19 cellular contexts compared by ENCODE assay signal in genomic region chr5:136269978-136270377, GRCh38.
"Had no signal": no experiment of that assay in that cellular context is flagged by ENCODE, and none has a peak within 500 bp of the region (broad histone marks: within the 10 kb centered on the region; RNA-seq: fewer than 3 reads in every experiment).

No MANE protein-coding gene starts in this region.

- DNase-seq: activated CD4-positive, alpha-beta memory T cell treated with anti-CD3 and anti-CD28 coated beads for 36 hours; activated CD4-positive, alpha-beta T cell treated with anti-CD3 and anti-CD28 coated beads, Interleukin-2, amount 10 ng/mL, durations not matched to agents 7 days and 5 days; activated CD4-positive, CD25-positive, alpha-beta regulatory T cell; activated CD8-positive, alpha-beta memory T cell treated with anti-CD3 and anti-CD28 coated beads for 24 hours; activated naive CD4-positive, alpha-beta T cell treated with anti-CD3 and anti-CD28 coated beads, Interleukin-2, amount 50 U/mL, for 16 hours; activated naive CD8-positive, alpha-beta T cell treated with anti-CD3 and anti-CD28 coated beads, Interleukin-2, amount 10 ng/mL, durations not matched to agents 7 days and 5 days; adrenal gland; anterior cingulate cortex; cerebellar nuclear complex; NCI-H1048; NCI-H1930; NCI-H2171; NCI-H226; NCI-H526; NCI-H774; SIG-M5; T-cell; T-helper 2 cell; T1000 had no signal

- H3K4me3 ChIP-seq: adrenal gland had no signal
